ENCODE assay signal across 20 cellular contexts in the genomic region with DNA sequence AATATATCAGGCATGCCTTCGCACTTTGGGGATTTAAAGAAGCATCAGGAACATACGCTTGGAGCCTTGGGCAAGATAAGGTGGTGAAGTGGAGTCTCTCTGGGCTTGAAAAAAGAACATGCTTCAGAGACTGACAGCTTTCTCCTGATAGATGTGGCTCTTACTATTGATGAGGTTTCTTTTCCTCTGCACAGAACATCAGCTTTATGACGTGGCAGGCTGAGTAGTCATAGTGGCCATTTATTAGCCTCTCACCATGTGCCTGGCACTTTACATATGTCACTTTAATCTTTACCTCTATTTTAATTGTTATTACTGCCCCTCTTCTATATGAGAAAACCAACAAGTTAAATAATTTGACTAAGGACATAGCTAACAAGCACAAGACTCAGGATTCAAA.
DNase-seq lines count a peak whose midpoint lies in the region; ATAC-seq and TF ChIP-seq lines count a peak whose summit lies in the region.
"Had no signal": no experiment of that assay in that cellular context is flagged by ENCODE, and none has a peak within 500 bp of the region (broad histone marks: within the 10 kb centered on the region; RNA-seq: fewer than 3 reads in every experiment).

No MANE protein-coding gene starts in this region.

- no peak for TF ChIP-seq POLR2A in erythroblast (IDR thresholded peaks at IDR 0.05; ENCODE audit: low read length)

- ATAC-seq in GM18511 (IDR thresholded peaks at IDR 0.05; ENCODE audit: unreplicated experiment) (peak; percentile 30), GM18870 (IDR thresholded peaks at IDR 0.05; ENCODE audit: unreplicated experiment) (peak; percentile 38), HG02588 (IDR thresholded peaks at IDR 0.05; ENCODE audit: unreplicated experiment) (peak; percentile 45), HG03378 (IDR thresholded peaks at IDR 0.05; ENCODE audit: unreplicated experiment) (peak; percentile 41), GM18861 (IDR thresholded peaks at IDR 0.05; ENCODE audit: unreplicated experiment) (no peak)
- ATAC-seq: SK-N-SH treated with all-trans-retinoic acid at 6 μM for 48 hours had no signal

- DNase-seq in medulla oblongata (ENCODE audit: extremely low spot score) (no peak), erythroblast (lab: John Stamatoyannopoulos, UW) (no peak), DMS153 treated with DMSO at 0.1 percent for 48 hours (lab: John Stamatoyannopoulos, UW; ENCODE audit: unreplicated experiment) (no peak)
- DNase-seq: AML-193, COR-L47, DMS153, EL, NCI-H1930, NCI-H2171, NCI-H748 treated with DMSO at 0.1 percent for 48 hours, OCI-M1, SHP77 treated with DMSO at 0.1 percent for 48 hours, T-helper 1 cell, T1000 had no signal
